ENCODE assay signal across 24 cellular contexts in genomic region chr16:52456368-52456767, GRCh38.
DNase-seq lines count a peak whose midpoint lies in the region; FAIRE-seq and TF ChIP-seq lines count a peak whose summit lies in the region.
"Had no signal": no experiment of that assay in that cellular context is flagged by ENCODE, and none has a peak within 500 bp of the region (broad histone marks: within the 10 kb centered on the region; RNA-seq: fewer than 3 reads in every experiment).

No MANE protein-coding gene starts in this region.

- POLR2A ChIA-PET in HEK293T (lab: Yijun Ruan, JAX) = no interaction called here

- peak; percentile 52 for FAIRE-seq in urothelium cell line (lab: Jason Lieb, UNC)

- DNase-seq in NCI-H146 (lab: John Stamatoyannopoulos, UW) (peak; percentile 10), NCI-H146 treated with DMSO at 0.1 percent for 48 hours (lab: John Stamatoyannopoulos, UW; ENCODE audit: unreplicated experiment) (no peak), astrocyte of the hippocampus (ENCODE audit: low read depth, low spot score) (peak; percentile 61), urothelium cell line (ENCODE audit: low spot score) (peak; percentile 80), HEK293T (ENCODE audit: extremely low spot score) (no peak), NCI-H345 treated with DMSO at 0.1 percent for 48 hours (lab: John Stamatoyannopoulos, UW; ENCODE audit: unreplicated experiment) (no peak)
- no peak for DNase-seq in activated CD4-positive, alpha-beta T cell treated with anti-CD3 and anti-CD28 coated beads, Interleukin-2, amount 50 U/mL, for 1 hour
- DNase-seq: 8988T; activated CD4-positive, alpha-beta T cell treated with anti-CD3 and anti-CD28 coated beads, Interleukin-2, amount 50 U/mL, for 4 hours; activated CD8-positive, alpha-beta memory T cell treated with anti-CD3 and anti-CD28 coated beads, Interleukin-2, amount 50 U/mL, for 4 hours; body of pancreas; CD4-positive, alpha-beta memory T cell; DMS53; esophagus squamous epithelium; left lung; NCI-H1436 treated with DMSO at 0.1 percent for 48 hours; NCI-H2171 treated with DMSO at 0.1 percent for 48 hours; NCI-H526 treated with DMSO at 0.1 percent for 48 hours; stimulated activated naive CD4-positive, alpha-beta T cell; thyroid gland had no signal

- no peaks in the 10 kb centered on the region for H3K27me3 ChIP-seq in layer of hippocampus (ENCODE audit: control insufficient read depth, insufficient read depth, low read length)
- H3K27me3 ChIP-seq: body of pancreas, esophagus squamous epithelium, left lung, thyroid gland had no signal

- CTCF ChIA-PET in HEK293T (lab: Yijun Ruan, JAX) = no interaction called here

- peak overlapping the region; percentile 55 for H3K27ac ChIP-seq in layer of hippocampus (ENCODE audit: low read depth, low read length)
- H3K27ac ChIP-seq: body of pancreas, esophagus squamous epithelium, left lung, prostate gland, RWPE1, skin epidermis, thyroid gland had no signal

TF ChIP-seq in HEK293T, 16 proteins besides CTCF, POLR2A, EP300 and RAD21:
- TF ChIP-seq TARDBP (IDR thresholded peaks at IDR 0.05) (no peak), PKNOX1 (IDR thresholded peaks at IDR 0.05) (no peak), LEF1 (IDR thresholded peaks at IDR 0.05; ENCODE audit: borderline replicate concordance) (no peak), HDGF (IDR thresholded peaks at IDR 0.05; ENCODE audit: borderline replicate concordance) (no peak), FOXM1 (IDR thresholded peaks at IDR 0.05; ENCODE audit: borderline replicate concordance) (no peak), CTBP1 (IDR thresholded peaks at IDR 0.05; ENCODE audit: borderline replicate concordance) (no peak)

Comparison
In these comparisons a context has a peak if more than half of its experiments do, and no peak if none do; other contexts are left out.
1. DNase-seq: peak in NCI-H146 (single experiment), astrocyte of the hippocampus (single experiment) and urothelium cell line (single experiment); none in NCI-H146 treated with DMSO at 0.1 percent for 48 hours (single experiment), activated CD4-positive, alpha-beta T cell treated with anti-CD3 and anti-CD28 coated beads, Interleukin-2, amount 50 U/mL, for 1 hour (single experiment), HEK293T (single experiment) and NCI-H345 treated with DMSO at 0.1 percent for 48 hours (single experiment).